In genomic region chr4:37667197-37668100, GRCh38 we compare ENCODE assay signal across 9 cellular contexts. TPM values are rescaled to one million over a fixed set of nuclear protein-coding genes. Genes with fewer than 3 reads are reported as not detected.
DNase-seq lines count a peak whose midpoint lies in the region; ATAC-seq, FAIRE-seq and TF ChIP-seq lines count a peak whose summit lies in the region.
"Had no signal": no experiment of that assay in that cellular context is flagged by ENCODE, and none has a peak within 500 bp of the region (broad histone marks: within the 10 kb centered on the region; RNA-seq: fewer than 3 reads in every experiment).

No MANE protein-coding gene starts in this region.

- no peaks in the 10 kb centered on the region for H4K20me1 ChIP-seq in hepatocyte (ENCODE audit: insufficient read depth, poor library complexity, severe bottlenecking)

- peaks cover 58% of the 10 kb centered on the region for H3K79me2 ChIP-seq in hepatocyte

- intact Hi-C loops in activated CD8-positive, alpha-beta T cell treated with anti-CD3 and anti-CD28 coated beads for 36 hours (cut with micrococcal nuclease), result no loop called here
- intact Hi-C loops in spleen (cut with DNase I; ENCODE audit: low total_unique reads), result no loop called here

- no peak overlapping the region for H3K4me2 ChIP-seq in hepatocyte

- WGBS in hepatocyte (ENCODE audit: low lambda C conversion rate, missing lambda C conversion rate), result 82% methylated on average over 2 of the region's 2 CpGs
- WGBS in spleen, 5 donors, result 72 to 88% (median 80%) methylated on average over 2 of the region's 2 CpGs

- H3K4me1 ChIP-seq in hepatocyte (ENCODE audit: insufficient read depth) (peaks cover 40% of the 10 kb centered on the region), spleen (peaks cover 22 to 80% (median 53%) of the 10 kb centered on the region in 6 donors)

- H3K27ac ChIP-seq in hepatocyte (peak overlapping the region; percentile 69), spleen (peak overlapping the region in 7 of 8 donors; percentile 30 to 79 (median 66))

- H3K4me3 Mint-ChIP-seq in activated CD8-positive, alpha-beta T cell treated with anti-CD3 and anti-CD28 coated beads for 36 hours, result no peak overlapping the region
- H3K4me3 Mint-ChIP-seq: activated naive CD4-positive, alpha-beta T cell treated with anti-CD3 and anti-CD28 coated beads, Interleukin-2, amount 10 ng/mL, durations not matched to agents 7 days and 5 days had no signal

- CTCF ChIA-PET in activated CD8-positive, alpha-beta T cell treated with anti-CD3 and anti-CD28 coated beads for 36 hours (lab: Charles Lee), result interaction anchor here (1.0 to 1.3 kb wide), 3 partner anchors 15 to 214 kb away, joined by 3 read pairs; a partner anchor contains a TSS

- H3K9me3 Mint-ChIP-seq in activated CD8-positive, alpha-beta T cell treated with anti-CD3 and anti-CD28 coated beads for 36 hours, result no peaks in the 10 kb centered on the region
- H3K9me3 Mint-ChIP-seq: activated naive CD4-positive, alpha-beta T cell treated with anti-CD3 and anti-CD28 coated beads, Interleukin-2, amount 10 ng/mL, durations not matched to agents 7 days and 5 days had no signal

- FAIRE-seq in urothelium cell line (lab: Jason Lieb, UNC), result no peak

- ATAC-seq in HG02884 (IDR thresholded peaks at IDR 0.05; ENCODE audit: unreplicated experiment), result peak; percentile 29
- ATAC-seq in activated CD8-positive, alpha-beta T cell treated with anti-CD3 and anti-CD28 coated beads for 36 hours, result no peak
- ATAC-seq in GM21515 (IDR thresholded peaks at IDR 0.05; ENCODE audit: unreplicated experiment), result no peak

- TF ChIP-seq POLR2A in spleen (IDR thresholded peaks at IDR 0.05), result no peak

- H3K27ac Mint-ChIP-seq in activated CD8-positive, alpha-beta T cell treated with anti-CD3 and anti-CD28 coated beads for 36 hours, result peak overlapping the region; percentile 44

- H3K4me3 ChIP-seq in hepatocyte, result no peak overlapping the region
- H3K4me3 ChIP-seq in spleen, result no peak overlapping the region

- no peak overlapping the region for H2AFZ ChIP-seq in hepatocyte

- no peaks in the 10 kb centered on the region for H3K9me3 ChIP-seq in hepatocyte (ENCODE audit: low read depth)
- H3K9me3 ChIP-seq in spleen, result no peaks in the 10 kb centered on the region

- TF ChIP-seq CTCF in activated CD8-positive, alpha-beta T cell treated with anti-CD3 and anti-CD28 coated beads for 36 hours (IDR thresholded peaks at IDR 0.05), result no peak
- TF ChIP-seq CTCF in hepatocyte (IDR thresholded peaks at IDR 0.05; ENCODE audit: poor library complexity) (no peak), spleen (IDR thresholded peaks at IDR 0.05 in 8 of 11, conservative IDR thresholded peaks at IDR 0.05 in 3 of 11) (no peak)

- H3K36me3 Mint-ChIP-seq in activated CD8-positive, alpha-beta T cell treated with anti-CD3 and anti-CD28 coated beads for 36 hours (ENCODE audit: low read depth), result peaks cover 8% of the 10 kb centered on the region

- H3K27me3 ChIP-seq in hepatocyte (no peaks in the 10 kb centered on the region), spleen (replicated peaks in 1 of 7) (no peaks in the 10 kb centered on the region)

- no peaks in the 10 kb centered on the region for H3K36me3 ChIP-seq in hepatocyte (replicated peaks; ENCODE audit: insufficient read depth, low read depth)
- H3K36me3 ChIP-seq in spleen, result no peaks in the 10 kb centered on the region

- no peaks in the 10 kb centered on the region for H3K9me2 ChIP-seq in hepatocyte (replicated peaks; ENCODE audit: insufficient read depth)

- H3K27me3 Mint-ChIP-seq in activated CD8-positive, alpha-beta T cell treated with anti-CD3 and anti-CD28 coated beads for 36 hours, result no peaks in the 10 kb centered on the region
- H3K27me3 Mint-ChIP-seq: activated naive CD4-positive, alpha-beta T cell treated with anti-CD3 and anti-CD28 coated beads, Interleukin-2, amount 10 ng/mL, durations not matched to agents 7 days and 5 days had no signal

- no peak for DNase-seq in activated CD8-positive, alpha-beta T cell treated with anti-CD3 and anti-CD28 coated beads for 36 hours
- no peak for DNase-seq in hepatocyte (ENCODE audit: low spot score)
- no peak for DNase-seq in spleen
- no peak for DNase-seq in GM19240 (ENCODE audit: insufficient read length, low spot score)
- DNase-seq in urothelium cell line (ENCODE audit: low spot score), result no peak
- DNase-seq: NCI-H1105 had no signal

- POLR2A ChIA-PET in activated CD8-positive, alpha-beta T cell treated with anti-CD3 and anti-CD28 coated beads for 36 hours (lab: Charles Lee), result interaction anchor here (2.4 kb wide), 1 partner anchor 15 kb away, joined by 9 read pairs; no protein-coding TSS in a partner anchor

- H3K4me1 Mint-ChIP-seq in activated CD8-positive, alpha-beta T cell treated with anti-CD3 and anti-CD28 coated beads for 36 hours (ENCODE audit: low read depth), result peaks cover 63% of the 10 kb centered on the region

RNA-seq across cellular contexts. Expression of gene RELL1, which starts 18.7 kb away (rescaled TPM):
- total RNA-seq in activated CD8-positive, alpha-beta T cell treated with anti-CD3 and anti-CD28 coated beads for 36 hours, result 10 to 100 TPM; 13.8 to 15.3 TPM
- 39.8 and 44.8 TPM in 2 replicates for total RNA-seq in hepatocyte
- 5.5 and 10.0 TPM in 2 replicates for polyA plus RNA-seq in hepatocyte
- total RNA-seq in spleen, result 10 to 100 TPM; 30.0 to 70.4 (median 46.9) TPM
- 1 to 10 TPM in 1 of 3 donors, under 1 TPM in 2; 0.59 to 1.8 (median 0.64) TPM for polyA plus RNA-seq in spleen
